In genomic region chr16:3468501-3468900, GRCh38 we compare ENCODE assay signal across 26 cellular contexts. TPM values are rescaled to one million over a fixed set of nuclear protein-coding genes. Genes with fewer than 3 reads are reported as not detected.
A peak's percentile ranks its signal among the peaks of the same experiment; 100 is the strongest.
DNase-seq lines count a peak whose midpoint lies in the region.
"Had no signal": no experiment of that assay in that cellular context is flagged by ENCODE, and none has a peak within 500 bp of the region (broad histone marks: within the 10 kb centered on the region; RNA-seq: fewer than 3 reads in every experiment).

No MANE protein-coding gene starts in this region.

- H3K27ac ChIP-seq in HUES6 (ENCODE audit: low read depth, low read length) (no peak overlapping the region), iPS-18a (ENCODE audit: low read length) (no peak overlapping the region), trophoblast cell (ENCODE audit: low read depth, low read length) (no peak overlapping the region)
- H3K27ac ChIP-seq: esophagus squamous epithelium, prostate gland had no signal

- no CpG with 5 or more reads among the region's 15 CpGs for WGBS in trophoblast cell (ENCODE audit: extremely low coverage, insufficient coverage, insufficient read length)

- H3K9ac ChIP-seq in HUES6 (ENCODE audit: low read length) = peak overlapping the region; percentile 64
- H3K9ac ChIP-seq in iPS-18a (ENCODE audit: low read length) = no peak overlapping the region
- H3K9ac ChIP-seq in trophoblast cell (ENCODE audit: low read length) = no peak overlapping the region
- H3K9ac ChIP-seq: SK-N-SH had no signal

- H3K4me1 ChIP-seq in HUES6 (ENCODE audit: control insufficient read depth, insufficient read depth, low read length) = peaks cover 29% of the 10 kb centered on the region
- peaks cover 6% of the 10 kb centered on the region for H3K4me1 ChIP-seq in iPS-18a (ENCODE audit: control insufficient read depth, low read depth, low read length)
- H3K4me1 ChIP-seq in trophoblast cell (ENCODE audit: control insufficient read depth in 1 of 2, insufficient read depth in 2 of 2, low read length in 2 of 2) = peaks cover 0 to 6% of the 10 kb centered on the region in 2 experiments
- H3K4me1 ChIP-seq: prostate gland had no signal

- H3K36me3 Mint-ChIP-seq in activated CD4-positive, alpha-beta memory T cell treated with anti-CD3 and anti-CD28 coated beads for 36 hours = peaks cover 18% of the 10 kb centered on the region
- H3K36me3 Mint-ChIP-seq in activated CD4-positive, alpha-beta memory T cell treated with anti-CD3 and anti-CD28 coated beads, Interleukin-2, amount 10 ng/mL, durations not matched to agents 7 days and 5 days (ENCODE audit: low read depth) = peaks cover 52% of the 10 kb centered on the region

- H3K9me3 Mint-ChIP-seq in activated CD4-positive, alpha-beta memory T cell treated with anti-CD3 and anti-CD28 coated beads for 36 hours = peaks cover 2% of the 10 kb centered on the region
- no peaks in the 10 kb centered on the region for H3K9me3 Mint-ChIP-seq in activated CD4-positive, alpha-beta memory T cell treated with anti-CD3 and anti-CD28 coated beads, Interleukin-2, amount 10 ng/mL, durations not matched to agents 7 days and 5 days

- H2BK5ac ChIP-seq in trophoblast cell (ENCODE audit: low read depth, low read length, poor library complexity) = no peak overlapping the region

- H3K4me2 ChIP-seq in trophoblast cell (ENCODE audit: low read length) = no peak overlapping the region
- H3K4me2 ChIP-seq: SK-N-SH had no signal

- H3K9me3 ChIP-seq in HUES6 (ENCODE audit: control insufficient read depth, insufficient read depth, low read depth, low read length) = no peaks in the 10 kb centered on the region
- H3K9me3 ChIP-seq in iPS-18a (ENCODE audit: control insufficient read depth, low read depth, low read length) = no peaks in the 10 kb centered on the region
- no peaks in the 10 kb centered on the region for H3K9me3 ChIP-seq in trophoblast cell (ENCODE audit: insufficient read depth, low read depth, low read length)
- H3K9me3 ChIP-seq: esophagus squamous epithelium, prostate gland, SK-N-SH had no signal

- H4K91ac ChIP-seq in trophoblast cell (ENCODE audit: low read depth, low read length) = no peak overlapping the region

- H2AFZ ChIP-seq in trophoblast cell (ENCODE audit: insufficient read depth, low read length, poor library complexity) = no peak overlapping the region

- no peak for DNase-seq in activated CD4-positive, alpha-beta memory T cell treated with anti-CD3 and anti-CD28 coated beads for 36 hours
- no peak for DNase-seq in activated CD4-positive, alpha-beta memory T cell treated with anti-CD3 and anti-CD28 coated beads, Interleukin-2, amount 10 ng/mL, durations not matched to agents 7 days and 5 days
- DNase-seq in trophoblast cell (no peak), NCI-H146 (lab: John Stamatoyannopoulos, UW) (no peak), NCI-H524 (lab: John Stamatoyannopoulos, UW) (no peak), NCI-H187 treated with DMSO at 0.1 percent for 48 hours (lab: John Stamatoyannopoulos, UW) (no peak)
- DNase-seq: activated gamma-delta T cell treated with Interleukin-2 at 50 U/mL for 16 hours; amygdala; esophagus squamous epithelium; MM.1S; NCI-H1694 treated with DMSO at 0.1 percent for 48 hours; NK-92 treated with Interleukin-12 subunit alpha and Interleukin-12 subunit beta, amount 100 ng/mL, for 24 hours; SK-N-SH; small intestine; stimulated activated CD4-positive, alpha-beta T cell treated with anti-CD3 and anti-CD28 coated beads, Interleukin-4, amount 100 ng/mL, for 24 hours; T1000 had no signal

- H2BK120ac ChIP-seq in trophoblast cell (ENCODE audit: insufficient read depth, low read length, poor library complexity) = no peak overlapping the region

- H3K4ac ChIP-seq in trophoblast cell (ENCODE audit: low read depth, low read length) = peak overlapping the region; percentile 65

- H3K36me3 ChIP-seq in HUES6 (ENCODE audit: control insufficient read depth, insufficient read depth, low read length) (peaks cover 15% of the 10 kb centered on the region), iPS-18a (ENCODE audit: control insufficient read depth, low read depth, low read length) (peaks cover 7% of the 10 kb centered on the region), trophoblast cell (ENCODE audit: control insufficient read depth in 1 of 2, insufficient read depth in 2 of 2, low read length in 2 of 2) (peaks cover 16 to 20% of the 10 kb centered on the region in 2 experiments)
- H3K36me3 ChIP-seq: prostate gland had no signal

- peak overlapping the region; percentile 50 for H3K4me3 ChIP-seq in HUES6 (ENCODE audit: low read depth, low read length)
- peak overlapping the region; percentile 21 for H3K4me3 ChIP-seq in iPS-18a (ENCODE audit: low read length)
- H3K4me3 ChIP-seq in trophoblast cell (ENCODE audit: low read depth, low read length) = no peak overlapping the region
- H3K4me3 ChIP-seq: esophagus squamous epithelium, lung, prostate gland had no signal

- H3K27me3 ChIP-seq in HUES6 (ENCODE audit: control insufficient read depth, insufficient read depth, low read length) (no peaks in the 10 kb centered on the region), iPS-18a (ENCODE audit: control insufficient read depth, insufficient read depth, low read length) (no peaks in the 10 kb centered on the region), trophoblast cell (ENCODE audit: insufficient read depth, low read length) (no peaks in the 10 kb centered on the region)
- H3K27me3 ChIP-seq: esophagus squamous epithelium had no signal

- intact Hi-C loops in activated CD4-positive, alpha-beta memory T cell treated with anti-CD3 and anti-CD28 coated beads for 36 hours (cut with micrococcal nuclease) = no loop called here

- H4K12ac ChIP-seq in trophoblast cell (ENCODE audit: low read depth, low read length) = no peak overlapping the region

- H3K18ac ChIP-seq in trophoblast cell (ENCODE audit: low read length) = no peak overlapping the region

- H2BK12ac ChIP-seq in trophoblast cell (ENCODE audit: low read length) = no peak overlapping the region

- H3K14ac ChIP-seq in trophoblast cell (ENCODE audit: low read length) = no peak overlapping the region

- no peaks in the 10 kb centered on the region for H3K27me3 Mint-ChIP-seq in activated CD4-positive, alpha-beta memory T cell treated with anti-CD3 and anti-CD28 coated beads for 36 hours
- H3K27me3 Mint-ChIP-seq in activated CD4-positive, alpha-beta memory T cell treated with anti-CD3 and anti-CD28 coated beads, Interleukin-2, amount 10 ng/mL, durations not matched to agents 7 days and 5 days = no peaks in the 10 kb centered on the region

- H3K4me1 Mint-ChIP-seq in activated CD4-positive, alpha-beta memory T cell treated with anti-CD3 and anti-CD28 coated beads for 36 hours (ENCODE audit: low read depth) = peaks cover 60% of the 10 kb centered on the region
- peaks cover 35% of the 10 kb centered on the region for H3K4me1 Mint-ChIP-seq in activated CD4-positive, alpha-beta memory T cell treated with anti-CD3 and anti-CD28 coated beads, Interleukin-2, amount 10 ng/mL, durations not matched to agents 7 days and 5 days

- H2AK5ac ChIP-seq in trophoblast cell (ENCODE audit: low read length) = no peak overlapping the region

- CTCF ChIA-PET in activated CD4-positive, alpha-beta memory T cell treated with anti-CD3 and anti-CD28 coated beads for 36 hours (lab: Charles Lee) = no interaction called here
- CTCF ChIA-PET in activated CD4-positive, alpha-beta memory T cell treated with anti-CD3 and anti-CD28 coated beads, Interleukin-2, amount 10 ng/mL, durations not matched to agents 7 days and 5 days (lab: Charles Lee) = no interaction called here

- no peak overlapping the region for H3K23ac ChIP-seq in trophoblast cell (ENCODE audit: low read length)

- peaks cover 19% of the 10 kb centered on the region for H3K79me2 ChIP-seq in trophoblast cell (ENCODE audit: control insufficient read depth, insufficient read depth, low read length, poor library complexity)

- H3K27ac Mint-ChIP-seq in activated CD4-positive, alpha-beta memory T cell treated with anti-CD3 and anti-CD28 coated beads for 36 hours = peak overlapping the region; percentile 43
- H3K27ac Mint-ChIP-seq in activated CD4-positive, alpha-beta memory T cell treated with anti-CD3 and anti-CD28 coated beads, Interleukin-2, amount 10 ng/mL, durations not matched to agents 7 days and 5 days = no peak overlapping the region

- no peaks in the 10 kb centered on the region for H3K79me1 ChIP-seq in trophoblast cell (ENCODE audit: low read length)

- POLR2A ChIA-PET in activated CD4-positive, alpha-beta memory T cell treated with anti-CD3 and anti-CD28 coated beads for 36 hours (lab: Charles Lee) = no interaction called here
- POLR2A ChIA-PET in activated CD4-positive, alpha-beta memory T cell treated with anti-CD3 and anti-CD28 coated beads, Interleukin-2, amount 10 ng/mL, durations not matched to agents 7 days and 5 days (lab: Charles Lee) = no interaction called here

- no peak overlapping the region for H3K4me3 Mint-ChIP-seq in activated CD4-positive, alpha-beta memory T cell treated with anti-CD3 and anti-CD28 coated beads for 36 hours
- no peak overlapping the region for H3K4me3 Mint-ChIP-seq in activated CD4-positive, alpha-beta memory T cell treated with anti-CD3 and anti-CD28 coated beads, Interleukin-2, amount 10 ng/mL, durations not matched to agents 7 days and 5 days

- no peak overlapping the region for H4K8ac ChIP-seq in trophoblast cell (ENCODE audit: low read depth, low read length)

RNA-seq across cellular contexts. Expression of gene NAA60, which starts 25.0 kb away (rescaled TPM):
- total RNA-seq in activated CD4-positive, alpha-beta memory T cell treated with anti-CD3 and anti-CD28 coated beads for 36 hours = 10 to 100 TPM; 26.9 to 34.1 TPM
- 10 to 100 TPM; 46.1 to 46.4 TPM for total RNA-seq in activated CD4-positive, alpha-beta memory T cell treated with anti-CD3 and anti-CD28 coated beads, Interleukin-2, amount 10 ng/mL, durations not matched to agents 7 days and 5 days
- polyA plus RNA-seq in trophoblast cell (2013) = 73.3 and 75.4 TPM in 2 replicates

RNA-seq across cellular contexts. Expression of gene ZNF597, which starts 25.2 kb away (rescaled TPM):
- total RNA-seq in activated CD4-positive, alpha-beta memory T cell treated with anti-CD3 and anti-CD28 coated beads for 36 hours = 1 to 10 TPM; 1.6 to 2.1 TPM
- total RNA-seq in activated CD4-positive, alpha-beta memory T cell treated with anti-CD3 and anti-CD28 coated beads, Interleukin-2, amount 10 ng/mL, durations not matched to agents 7 days and 5 days = 1 to 10 TPM; 2.1 to 2.2 TPM
- 1.4 and 1.5 TPM in 2 replicates for polyA plus RNA-seq in trophoblast cell (2013)

RNA-seq across cellular contexts. Expression of gene C16orf90, which starts 26.8 kb away (rescaled TPM):
- not detected for total RNA-seq in activated CD4-positive, alpha-beta memory T cell treated with anti-CD3 and anti-CD28 coated beads for 36 hours
- total RNA-seq in activated CD4-positive, alpha-beta memory T cell treated with anti-CD3 and anti-CD28 coated beads, Interleukin-2, amount 10 ng/mL, durations not matched to agents 7 days and 5 days = not detected
- polyA plus RNA-seq in trophoblast cell (2013) = not detected in 2 replicates
- total RNA-seq: A172, cardiac septum, esophagus squamous epithelium, glomerular endothelial cell, lung, NCI-H460, urinary bladder had no signal
- polyA plus RNA-seq: BJ, lung, SK-N-SH, small intestine, urinary bladder had no signal

RNA-seq across cellular contexts. Expression of gene CLUAP1, which starts 32.3 kb away (rescaled TPM):
- 10 to 100 TPM; 17.6 to 21.0 TPM for total RNA-seq in activated CD4-positive, alpha-beta memory T cell treated with anti-CD3 and anti-CD28 coated beads for 36 hours
- 10 to 100 TPM; 21.9 to 24.1 TPM for total RNA-seq in activated CD4-positive, alpha-beta memory T cell treated with anti-CD3 and anti-CD28 coated beads, Interleukin-2, amount 10 ng/mL, durations not matched to agents 7 days and 5 days
- polyA plus RNA-seq in trophoblast cell (2013) = 7.5 and 7.6 TPM in 2 replicates
